In genomic region chr7:48154792-48155413, GRCh38 we compare ENCODE assay signal across 8 cellular contexts. TPM values are rescaled to one million over a fixed set of nuclear protein-coding genes. Genes with fewer than 3 reads are reported as not detected.
DNase-seq lines count a peak whose midpoint lies in the region; ATAC-seq and TF ChIP-seq lines count a peak whose summit lies in the region.

No MANE protein-coding gene starts in this region.

- peak; percentile 79 for ATAC-seq in GM18498 (IDR thresholded peaks at IDR 0.05; ENCODE audit: unreplicated experiment)
- peak; percentile 85 for ATAC-seq in WTC11

- TF ChIP-seq CTCF in C4-2B (conservative IDR thresholded peaks at IDR 0.05) (peak; percentile 87), WTC11 (IDR thresholded peaks at IDR 0.05) (peak; percentile 40; the same call in 1 of the 2 replicates), fibroblast of villous mesenchyme (IDR thresholded peaks at IDR 0.05; ENCODE audit: insufficient read depth, low read depth, low read length) (peak; percentile 85)

- H3K4me3 ChIP-seq in fibroblast of villous mesenchyme (ENCODE audit: low read depth, low read length) = no peak overlapping the region

- H3K9me3 Mint-ChIP-seq in WTC11 = peaks cover 18% of the 10 kb centered on the region

- H3K4me3 Mint-ChIP-seq in WTC11 = no peak overlapping the region

- POLR2A ChIA-PET in WTC11 (lab: Charles Lee) = interaction anchor here (0.6 to 0.7 kb wide), 2 partner anchors 86 to 143 kb away, joined by 3 to 6 read pairs; no protein-coding TSS in a partner anchor

- peaks cover 5% of the 10 kb centered on the region for H3K36me3 Mint-ChIP-seq in WTC11

- CTCF ChIA-PET in WTC11 (lab: Charles Lee) = interaction anchor here (0.5 to 1.4 kb wide), 23 partner anchors 14 to 411 kb away, joined by 3 to 12 read pairs (median 4); partner anchors contain the start of gene PKD1L1

- H3K27me3 Mint-ChIP-seq in WTC11 (ENCODE audit: low read depth) = no peaks in the 10 kb centered on the region

- H3K27ac Mint-ChIP-seq in WTC11 = no peak overlapping the region

- H3K4me1 Mint-ChIP-seq in WTC11 = peaks cover 10% of the 10 kb centered on the region

- DNase-seq in HuH-7 (ENCODE audit: low spot score) (peak; percentile 40), WTC11 (ENCODE audit: low spot score) (peak; percentile 40), fibroblast of villous mesenchyme (ENCODE audit: low read depth) (peak; percentile 69), cerebellum (ENCODE audit: low spot score) (no peak), substantia nigra (lab: John Stamatoyannopoulos, UW) (no peak)
- peak; percentile 3 to 7 for DNase-seq in stimulated activated CD8-positive, alpha-beta memory T cell treated with anti-CD3 and anti-CD28 coated beads, Interleukin-2, amount 100 ng/mL, for 48 hours (ENCODE audit: low read depth in 2 of 2)

- no peak overlapping the region for H3K27ac ChIP-seq in C4-2B
- no peak overlapping the region for H3K27ac ChIP-seq in substantia nigra (ENCODE audit: low read depth, low read length, poor library complexity, severe bottlenecking)

TF ChIP-seq in WTC11, 78 proteins besides CTCF, POLR2A, EP300 and RAD21:
- no peak for TF ChIP-seq MXD4 (CRISPR knock-in tag; IDR thresholded peaks at IDR 0.05; ENCODE audit: borderline replicate concordance)
- TF ChIP-seq GTF2I (CRISPR knock-in tag; conservative IDR thresholded peaks at IDR 0.05) = no peak
- no peak for TF ChIP-seq ZSCAN18 (CRISPR knock-in tag; IDR thresholded peaks at IDR 0.05)
- TF ChIP-seq TCF7 (CRISPR knock-in tag; IDR thresholded peaks at IDR 0.05; ENCODE audit: low read depth) = no peak
- TF ChIP-seq SP1 (CRISPR knock-in tag; conservative IDR thresholded peaks at IDR 0.05) = no peak
- no peak for TF ChIP-seq NR2C2 (CRISPR knock-in tag; IDR thresholded peaks at IDR 0.05)
- no peak for TF ChIP-seq ELF4 (CRISPR knock-in tag; IDR thresholded peaks at IDR 0.05; ENCODE audit: low read depth)
- no peak for TF ChIP-seq CREM (CRISPR knock-in tag; IDR thresholded peaks at IDR 0.05)
- TF ChIP-seq ATF3 (CRISPR knock-in tag; conservative IDR thresholded peaks at IDR 0.05) = no peak
- TF ChIP-seq IRF1 (CRISPR knock-in tag; IDR thresholded peaks at IDR 0.05) = no peak
- TF ChIP-seq ATF1 (CRISPR knock-in tag; IDR thresholded peaks at IDR 0.05) = no peak
- TF ChIP-seq ZNF219 (CRISPR knock-in tag; IDR thresholded peaks at IDR 0.05; ENCODE audit: borderline replicate concordance) = no peak
- no peak for TF ChIP-seq ZNF512 (CRISPR knock-in tag; IDR thresholded peaks at IDR 0.05; ENCODE audit: borderline replicate concordance)
- no peak for TF ChIP-seq KAT7 (CRISPR knock-in tag; IDR thresholded peaks at IDR 0.05; ENCODE audit: borderline replicate concordance)
- no peak for TF ChIP-seq ATF2 (CRISPR knock-in tag; IDR thresholded peaks at IDR 0.05; ENCODE audit: borderline replicate concordance, low read depth)
- no peak for TF ChIP-seq MYBL2 (CRISPR knock-in tag; IDR thresholded peaks at IDR 0.05)
- no peak for TF ChIP-seq ZBTB21 (CRISPR knock-in tag; IDR thresholded peaks at IDR 0.05; ENCODE audit: borderline replicate concordance)
- TF ChIP-seq JAZF1 (CRISPR knock-in tag; IDR thresholded peaks at IDR 0.05) = no peak
- TF ChIP-seq E2F5 (CRISPR knock-in tag; IDR thresholded peaks at IDR 0.05) = no peak
- no peak for TF ChIP-seq ZBTB43 (CRISPR knock-in tag; IDR thresholded peaks at IDR 0.05)

RNA-seq across cellular contexts. Expression of gene ABCA13, which starts 16.4 kb away (rescaled TPM):
- 0.02 to 0.05 TPM (median 0.04 TPM) in 3 replicates for total RNA-seq in WTC11 (2021)
- under 0.01 TPM in 1 of 2 replicates, not detected in the other for total RNA-seq in fibroblast of villous mesenchyme
- 0.64 TPM for total RNA-seq in cerebellum

Comparison
In these comparisons a context has a peak if more than half of its experiments do, and no peak if none do; other contexts are left out.
1. DNase-seq: peak in HuH-7 (single experiment), WTC11 (single experiment), fibroblast of villous mesenchyme (single experiment) and stimulated activated CD8-positive, alpha-beta memory T cell treated with anti-CD3 and anti-CD28 coated beads, Interleukin-2, amount 100 ng/mL, for 48 hours (2 of 2); none in cerebellum (single experiment) and substantia nigra (0 of 49).
2. Peak in every context shown above with its lines, with median percentiles within 50 percentile points of each other: CTCF ChIP-seq.